In genomic region chr6:32473378-32474348, GRCh38 we compare ENCODE assay signal across 10 cellular contexts. TPM values are rescaled to one million over a fixed set of nuclear protein-coding genes. Genes with fewer than 3 reads are reported as not detected.
DNase-seq lines count a peak whose midpoint lies in the region; ATAC-seq and TF ChIP-seq lines count a peak whose summit lies in the region.
"Not testable (repeated sequence)": the region's sequence is repeated elsewhere in the genome, so short reads cannot be mapped to it uniquely, and the experiment has no call there.
"Had no signal": no experiment of that assay in that cellular context is flagged by ENCODE, and none has a peak within 500 bp of the region (broad histone marks: within the 10 kb centered on the region; RNA-seq: fewer than 3 reads in every experiment).

No MANE protein-coding gene starts in this region.

- H3K56ac ChIP-seq in H9 (ENCODE audit: insufficient read length, low read depth, low read length), result not testable (repeated sequence)

- intact Hi-C loops in dendritic cell treated with granulocyte-macrophage colony-stimulating factor and Interleukin-4, amounts not matched to agents 40 ng/mL and 50 ng/mL, for 4 days (cut with micrococcal nuclease), result loop anchor here (1.0 kb wide), 1 partner anchor 31 kb away; no protein-coding TSS in a partner anchor

- H3K27ac ChIP-seq in H9 (ENCODE audit: insufficient read length, low read depth, low read length), result not testable (repeated sequence)

- H2BK120ac ChIP-seq in H9 (ENCODE audit: low read depth, low read length, poor library complexity, severe bottlenecking), result not testable (repeated sequence)

- not testable (repeated sequence) for H2AK5ac ChIP-seq in H9 (ENCODE audit: insufficient read length, low read length)

- H3K27me3 Mint-ChIP-seq in H9 (ENCODE audit: low read depth); dendritic cell treated with granulocyte-macrophage colony-stimulating factor and Interleukin-4, amounts not matched to agents 40 ng/mL and 50 ng/mL, for 4 days: not testable (repeated sequence)
- H3K27me3 Mint-ChIP-seq in stimulated activated naive CD8-positive, alpha-beta T cell treated with anti-CD3 and anti-CD28 coated beads, Interleukin-15, amount 100 ng/mL, for 72 hours, result peaks cover 46% of the 10 kb centered on the region

- H2AFZ ChIP-seq in H9 (ENCODE audit: low read length), result peak overlapping the region; percentile 98

- DNase-seq in Daoy (ENCODE audit: low read depth), result peak; percentile 39
- peak; percentile 79 for DNase-seq in H9
- not testable (repeated sequence) for DNase-seq in left lobe of liver (ENCODE audit: low spot score); stimulated activated naive CD8-positive, alpha-beta T cell treated with anti-CD3 and anti-CD28 coated beads, Interleukin-15, amount 100 ng/mL, for 72 hours

- H3K18ac ChIP-seq in H9 (ENCODE audit: insufficient read length, low read depth, low read length), result not testable (repeated sequence)

- WGBS in H9 (ENCODE audit: extremely low coverage, insufficient read length, low lambda C conversion rate), result no CpG with 5 or more reads among the region's 10 CpGs

- H4K91ac ChIP-seq in H9 (ENCODE audit: insufficient read length, low read depth, low read length), result not testable (repeated sequence)

- not testable (repeated sequence) for H2BK5ac ChIP-seq in H9 (ENCODE audit: insufficient read length, low read length)

- not testable (repeated sequence) for H3K36me3 Mint-ChIP-seq in H9 (ENCODE audit: insufficient read depth in 1 of 3, low read depth in 3 of 3); dendritic cell treated with granulocyte-macrophage colony-stimulating factor and Interleukin-4, amounts not matched to agents 40 ng/mL and 50 ng/mL, for 4 days (ENCODE audit: low read depth)

- 0 out of 2 replicates have a peak overlapping the region, but pooled peaks have one; percentile 24 for H2BK15ac ChIP-seq in H9 (ENCODE audit: low read depth, low read length)

- not testable (repeated sequence) for TF ChIP-seq CTCF in H9 (conservative IDR thresholded peaks at IDR 0.05)

- H4K20me1 ChIP-seq in H9 (ENCODE audit: control insufficient read depth, insufficient read depth, insufficient read length), result not testable (repeated sequence)

- H3K9me3 ChIP-seq in H9 (ENCODE audit: control insufficient read depth, low read depth, low read length), result peaks cover 11% of the 10 kb centered on the region

- not testable (repeated sequence) for H3K14ac ChIP-seq in H9 (ENCODE audit: insufficient read depth, low read length)

- not testable (repeated sequence) for H3K9ac ChIP-seq in H9 (ENCODE audit: extremely low read depth, insufficient read length, low read length)

- H3K23me2 ChIP-seq in H9 (ENCODE audit: insufficient read length, low read depth, low read length, poor library complexity, severe bottlenecking), result not testable (repeated sequence)

- not testable (repeated sequence) for H3K4me2 ChIP-seq in H9 (ENCODE audit: insufficient read depth, insufficient read length, low read length)

- H3K4me1 Mint-ChIP-seq in H9; stimulated activated naive CD8-positive, alpha-beta T cell treated with anti-CD3 and anti-CD28 coated beads, Interleukin-15, amount 100 ng/mL, for 72 hours: not testable (repeated sequence)
- H3K4me1 Mint-ChIP-seq in dendritic cell treated with granulocyte-macrophage colony-stimulating factor and Interleukin-4, amounts not matched to agents 40 ng/mL and 50 ng/mL, for 4 days (ENCODE audit: low read depth), result peaks cover 46% of the 10 kb centered on the region

- ATAC-seq in HG03354 (IDR thresholded peaks at IDR 0.05; ENCODE audit: poor library complexity, severe bottlenecking, unreplicated experiment), result peak; percentile 96
- peak; percentile 84 for ATAC-seq in left lobe of liver
- peak; percentile 56 for ATAC-seq in stimulated activated naive CD8-positive, alpha-beta T cell treated with anti-CD3 and anti-CD28 coated beads, Interleukin-15, amount 100 ng/mL, for 72 hours

- H4K8ac ChIP-seq in H9 (replicated peaks; ENCODE audit: insufficient read length, low read depth, low read length), result not testable (repeated sequence)

- not testable (repeated sequence) for H4K5ac ChIP-seq in H9 (ENCODE audit: insufficient read length, low read depth, low read length)

- H3K27ac Mint-ChIP-seq in H9, result peak overlapping the region in 1 of 3 experiments; percentile 52; a peak in 2 of 7 replicates
- H3K27ac Mint-ChIP-seq in dendritic cell treated with granulocyte-macrophage colony-stimulating factor and Interleukin-4, amounts not matched to agents 40 ng/mL and 50 ng/mL, for 4 days, result peak overlapping the region; percentile 100
- H3K27ac Mint-ChIP-seq in stimulated activated naive CD8-positive, alpha-beta T cell treated with anti-CD3 and anti-CD28 coated beads, Interleukin-15, amount 100 ng/mL, for 72 hours, result not testable (repeated sequence)

- not testable (repeated sequence) for H3K4ac ChIP-seq in H9 (ENCODE audit: low read depth, low read length)

- H3K23ac ChIP-seq in H9 (ENCODE audit: insufficient read length, low read depth, low read length), result not testable (repeated sequence)

- H3K9me3 Mint-ChIP-seq in H9, result peaks cover 9 to 14% of the 10 kb centered on the region in 2 experiments; a peak in 4 of 5 replicates
- H3K9me3 Mint-ChIP-seq in dendritic cell treated with granulocyte-macrophage colony-stimulating factor and Interleukin-4, amounts not matched to agents 40 ng/mL and 50 ng/mL, for 4 days; stimulated activated naive CD8-positive, alpha-beta T cell treated with anti-CD3 and anti-CD28 coated beads, Interleukin-15, amount 100 ng/mL, for 72 hours: not testable (repeated sequence)

- peak; percentile 54 for TF ChIP-seq POLR2A in GM19193 (IDR thresholded peaks at IDR 0.05; ENCODE audit: extremely low read depth, insufficient read depth, insufficient read length)
- peak; percentile 70 for TF ChIP-seq POLR2A in Raji (IDR thresholded peaks at IDR 0.05; ENCODE audit: insufficient read depth, low read depth, low read length)

- not testable (repeated sequence) for H3K79me1 ChIP-seq in H9 (ENCODE audit: insufficient read depth, low read depth, low read length, poor library complexity, severe bottlenecking)

- H2BK20ac ChIP-seq in H9 (ENCODE audit: low read depth, low read length, poor library complexity, severe bottlenecking), result not testable (repeated sequence)

- H3K79me2 ChIP-seq in H9 (ENCODE audit: insufficient read depth, low read length), result not testable (repeated sequence)

- not testable (repeated sequence) for H3K4me1 ChIP-seq in H9 (ENCODE audit: insufficient read depth, low read length)

- not testable (repeated sequence) for H2BK12ac ChIP-seq in H9 (ENCODE audit: insufficient read length, low read depth, low read length)

- not testable (repeated sequence) for H3K27me3 ChIP-seq in H9 (ENCODE audit: insufficient read depth, low read length)

- not testable (repeated sequence) for H3T11ph ChIP-seq in H9 (ENCODE audit: low read length)

- H3K4me3 Mint-ChIP-seq in H9; stimulated activated naive CD8-positive, alpha-beta T cell treated with anti-CD3 and anti-CD28 coated beads, Interleukin-15, amount 100 ng/mL, for 72 hours: not testable (repeated sequence)
- peak overlapping the region; percentile 67 for H3K4me3 Mint-ChIP-seq in dendritic cell treated with granulocyte-macrophage colony-stimulating factor and Interleukin-4, amounts not matched to agents 40 ng/mL and 50 ng/mL, for 4 days

RNA-seq across cellular contexts. Expression of gene HLA-DRA, which starts 34.0 kb away (rescaled TPM):
- 0.46 and 2.2 TPM in 2 replicates for total RNA-seq in Daoy (2014; rRNA removed; shearing (Covaris generic))
- total RNA-seq in H9 (2021), result 2.8 and 3.1 TPM in 2 replicates
- total RNA-seq in left lobe of liver, result 24.4 TPM
- total RNA-seq: astrocyte had no signal

RNA-seq across cellular contexts. Expression of gene HLA-DRB5, which starts 56.4 kb away (rescaled TPM):
- not detected in 2 replicates for total RNA-seq in Daoy (2014; rRNA removed; shearing (Covaris generic))
- 3.3 and 4.2 TPM in 2 replicates for total RNA-seq in H9 (2021)
- total RNA-seq in left lobe of liver, result 2.1 TPM
- total RNA-seq: astrocyte, mammary epithelial cell had no signal
